Comparison of ENCODE assay signal across 14 cellular contexts in genomic region chr5:137613554-137614265, GRCh38.
DNase-seq lines count a peak whose midpoint lies in the region; ATAC-seq and TF ChIP-seq lines count a peak whose summit lies in the region.
"Had no signal": no experiment of that assay in that cellular context is flagged by ENCODE, and none has a peak within 500 bp of the region (broad histone marks: within the 10 kb centered on the region; RNA-seq: fewer than 3 reads in every experiment).

No MANE protein-coding gene starts in this region.

- H3K4me3 Mint-ChIP-seq in mesothelial cell of epicardium, result no peak overlapping the region
- H3K4me3 Mint-ChIP-seq in natural killer cell treated with Interleukin-12 subunit alpha and Interleukin-12 subunit beta and Interleukin-15 and Interleukin-18, amount 100 ng/mL, for 72 hours, result no peak overlapping the region
- H3K4me3 Mint-ChIP-seq: activated T-cell treated with anti-CD3 and anti-CD28 coated beads, Interleukin-2, amount 50 U/mL, for 4 hours; CD8-positive, alpha-beta T cell; IgD-negative memory B cell had no signal

- no peaks in the 10 kb centered on the region for H3K9me3 Mint-ChIP-seq in mesothelial cell of epicardium
- no peaks in the 10 kb centered on the region for H3K9me3 Mint-ChIP-seq in natural killer cell treated with Interleukin-12 subunit alpha and Interleukin-12 subunit beta and Interleukin-15 and Interleukin-18, amount 100 ng/mL, for 72 hours
- H3K9me3 Mint-ChIP-seq: activated T-cell treated with anti-CD3 and anti-CD28 coated beads, Interleukin-2, amount 50 U/mL, for 4 hours; CD8-positive, alpha-beta T cell; IgD-negative memory B cell had no signal

- no peaks in the 10 kb centered on the region for H3K36me3 Mint-ChIP-seq in mesothelial cell of epicardium
- no peaks in the 10 kb centered on the region for H3K36me3 Mint-ChIP-seq in natural killer cell treated with Interleukin-12 subunit alpha and Interleukin-12 subunit beta and Interleukin-15 and Interleukin-18, amount 100 ng/mL, for 72 hours
- H3K36me3 Mint-ChIP-seq: CD8-positive, alpha-beta T cell; IgD-negative memory B cell had no signal

- H3K27ac ChIP-seq in lower lobe of right lung, result no peak overlapping the region
- H3K27ac ChIP-seq: parathyroid adenoma had no signal

- H3K9me3 ChIP-seq in lower lobe of right lung, result no peaks in the 10 kb centered on the region

- ATAC-seq in GM21423 (IDR thresholded peaks at IDR 0.05; ENCODE audit: unreplicated experiment) (peak; percentile 40), lower lobe of right lung (peak; percentile 77 to 89), SK-N-SH treated with all-trans-retinoic acid at 6 μM for 48 hours (no peak)
- no peak for ATAC-seq in natural killer cell treated with Interleukin-12 subunit alpha and Interleukin-12 subunit beta and Interleukin-15 and Interleukin-18, amount 100 ng/mL, for 72 hours
- ATAC-seq: CD8-positive, alpha-beta T cell; Panc1 had no signal

- H3K4me3 ChIP-seq in lower lobe of right lung, result no peak overlapping the region

- H3K27ac Mint-ChIP-seq in mesothelial cell of epicardium, result no peak overlapping the region
- no peak overlapping the region for H3K27ac Mint-ChIP-seq in natural killer cell treated with Interleukin-12 subunit alpha and Interleukin-12 subunit beta and Interleukin-15 and Interleukin-18, amount 100 ng/mL, for 72 hours
- H3K27ac Mint-ChIP-seq: CD8-positive, alpha-beta T cell; IgD-negative memory B cell had no signal

- DNase-seq in EH (ENCODE audit: low read depth) (peak; percentile 19), SKM-1 (lab: John Stamatoyannopoulos, UW; ENCODE audit: unreplicated experiment) (peak; percentile 94), lower lobe of right lung (no peak), posterior vena cava (ENCODE audit: low spot score) (no peak), mesothelial cell of epicardium (ENCODE audit: low spot score in 2 of 2, unreplicated experiment in 2 of 2) (no peak)
- DNase-seq in natural killer cell treated with Interleukin-12 subunit alpha and Interleukin-12 subunit beta and Interleukin-15 and Interleukin-18, amount 100 ng/mL, for 72 hours (ENCODE audit: low spot score), result no peak
- DNase-seq: activated T-cell treated with anti-CD3 and anti-CD28 coated beads, Interleukin-2, amount 50 U/mL, for 4 hours; CD8-positive, alpha-beta T cell; NCI-H2107 had no signal

- intact Hi-C loops in lower lobe of right lung (cut with DNase I), result no loop called here
- intact Hi-C loops in posterior vena cava (cut with DNase I), result no loop called here

- peaks cover 17% of the 10 kb centered on the region for H3K27me3 Mint-ChIP-seq in mesothelial cell of epicardium (ENCODE audit: low read depth)
- H3K27me3 Mint-ChIP-seq in natural killer cell treated with Interleukin-12 subunit alpha and Interleukin-12 subunit beta and Interleukin-15 and Interleukin-18, amount 100 ng/mL, for 72 hours, result peaks cover 10% of the 10 kb centered on the region in 2 donors

- TF ChIP-seq CTCF in lower lobe of right lung (IDR thresholded peaks at IDR 0.05) (no peak), mesothelial cell of epicardium (IDR thresholded peaks at IDR 0.05; ENCODE audit: unreplicated experiment) (no peak)

- H3K27me3 ChIP-seq in lower lobe of right lung (ENCODE audit: low read depth), result no peaks in the 10 kb centered on the region

- peaks cover 4% of the 10 kb centered on the region for H3K4me1 ChIP-seq in lower lobe of right lung
- H3K4me1 ChIP-seq: parathyroid adenoma had no signal

- H3K4me1 Mint-ChIP-seq in mesothelial cell of epicardium, result no peaks in the 10 kb centered on the region
- no peaks in the 10 kb centered on the region for H3K4me1 Mint-ChIP-seq in natural killer cell treated with Interleukin-12 subunit alpha and Interleukin-12 subunit beta and Interleukin-15 and Interleukin-18, amount 100 ng/mL, for 72 hours (ENCODE audit: low read depth in 2 of 2)

- H3K36me3 ChIP-seq in lower lobe of right lung, result no peaks in the 10 kb centered on the region

TF ChIP-seq in SK-N-SH treated with all-trans-retinoic acid at 6 μM for 48 hours, 23 proteins besides CTCF, POLR2A, EP300 and RAD21:
- TF ChIP-seq GLIS3 (CRISPR knock-in tag; IDR thresholded peaks at IDR 0.05), result no peak
- TF ChIP-seq ZC3H10 (CRISPR knock-in tag; IDR thresholded peaks at IDR 0.05), result no peak
TF ChIP-seq in SK-N-SH treated with all-trans-retinoic acid at 6 μM for 48 hours: peak in this region for 0.

Comparison
In these comparisons a context has a peak if more than half of its experiments do, and no peak if none do; other contexts are left out.
1. DNase-seq: peak in EH (single experiment) and SKM-1 (single experiment); none in lower lobe of right lung (single experiment), posterior vena cava (single experiment), mesothelial cell of epicardium (0 of 2) and natural killer cell treated with Interleukin-12 subunit alpha and Interleukin-12 subunit beta and Interleukin-15 and Interleukin-18, amount 100 ng/mL, for 72 hours (single experiment).
2. ATAC-seq: peak in GM21423 (single experiment) and lower lobe of right lung (2 of 2); none in natural killer cell treated with Interleukin-12 subunit alpha and Interleukin-12 subunit beta and Interleukin-15 and Interleukin-18, amount 100 ng/mL, for 72 hours (0 of 2) and SK-N-SH treated with all-trans-retinoic acid at 6 μM for 48 hours (single experiment).